Comparison of ENCODE assay signal across 9 cellular contexts in the genomic region with DNA sequence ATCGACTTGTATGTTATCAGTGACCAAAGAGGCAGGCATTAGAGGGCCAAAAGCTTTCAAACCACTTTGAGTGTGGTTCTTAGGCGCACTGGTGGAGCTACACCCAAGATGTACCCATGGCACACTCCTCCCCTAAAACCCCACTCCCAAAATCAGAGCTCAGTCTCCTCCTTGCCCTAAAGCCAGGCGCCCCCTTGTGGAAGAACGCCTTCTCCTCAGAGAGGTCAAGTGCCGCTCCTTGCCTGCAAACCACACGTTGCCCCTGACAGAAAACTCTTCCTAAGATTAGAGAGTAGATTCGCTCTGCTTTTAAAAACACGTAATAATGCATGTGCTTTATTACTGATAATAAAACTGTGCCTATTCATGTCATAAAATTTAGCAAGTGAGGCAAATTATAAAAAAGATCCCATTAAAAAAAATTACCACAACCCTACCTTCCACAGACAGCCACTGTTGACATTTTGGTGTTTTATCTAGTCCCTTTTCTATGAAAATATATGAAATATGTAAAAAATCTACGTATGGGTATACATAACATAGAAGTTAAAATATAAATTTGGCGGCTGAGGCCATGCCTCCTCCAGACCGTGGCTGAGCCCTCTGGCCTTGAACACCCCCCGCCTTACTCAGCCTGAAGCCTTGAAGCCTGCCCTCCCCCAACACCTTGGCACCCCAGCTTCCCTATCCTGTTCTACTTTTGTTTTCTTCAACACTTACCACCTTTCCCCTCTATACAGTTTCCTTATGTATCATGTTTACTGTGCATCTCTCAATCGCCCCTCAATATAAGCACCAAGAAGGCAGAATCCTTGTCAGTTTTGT. TPM values are rescaled to one million over a fixed set of nuclear protein-coding genes. Genes with fewer than 3 reads are reported as not detected.
DNase-seq lines count a peak whose midpoint lies in the region; ATAC-seq and TF ChIP-seq lines count a peak whose summit lies in the region.
"Had no signal": no experiment of that assay in that cellular context is flagged by ENCODE, and none has a peak within 500 bp of the region (broad histone marks: within the 10 kb centered on the region; RNA-seq: fewer than 3 reads in every experiment).

No MANE protein-coding gene starts in this region.

- TF ChIP-seq EP300 in gastroesophageal sphincter (IDR thresholded peaks at IDR 0.05) (no peak), ovary (IDR thresholded peaks at IDR 0.05) (no peak), tibial nerve (IDR thresholded peaks at IDR 0.05) (no peak)

- ATAC-seq in HG03354 (IDR thresholded peaks at IDR 0.05; ENCODE audit: poor library complexity, severe bottlenecking, unreplicated experiment) = peak; percentile 49
- peak; percentile 67 for ATAC-seq in gastroesophageal sphincter
- ATAC-seq in HG02763 (IDR thresholded peaks at IDR 0.05; ENCODE audit: unreplicated experiment) = no peak

- 46 to 58% methylated on average over 7 to 11 of the region's 13 CpGs for WGBS in gastroesophageal sphincter (ENCODE audit: low coverage in 1 of 2), 2 donors
- 47 to 49% (median 49%) methylated on average over 13 of the region's 13 CpGs for WGBS in ovary, 3 donors
- WGBS in tibial nerve, 2 donors = 44 to 46% methylated on average over 13 of the region's 13 CpGs

- no peak for TF ChIP-seq POLR2A in gastroesophageal sphincter (IDR thresholded peaks at IDR 0.05)
- no peak for TF ChIP-seq POLR2A in ovary (IDR thresholded peaks at IDR 0.05)
- TF ChIP-seq POLR2A in tibial nerve (IDR thresholded peaks at IDR 0.05) = no peak

- H3K9me3 ChIP-seq in SJCRH30 (replicated peaks) (no peaks in the 10 kb centered on the region), gastroesophageal sphincter (no peaks in the 10 kb centered on the region), ovary (no peaks in the 10 kb centered on the region), tibial nerve (no peaks in the 10 kb centered on the region)

- H3K27me3 ChIP-seq in SJCRH30 (no peaks in the 10 kb centered on the region), gastroesophageal sphincter (no peaks in the 10 kb centered on the region), ovary (no peaks in the 10 kb centered on the region), tibial nerve (no peaks in the 10 kb centered on the region)

- H3K36me3 ChIP-seq in SJCRH30 (no peaks in the 10 kb centered on the region), gastroesophageal sphincter (no peaks in the 10 kb centered on the region), ovary (no peaks in the 10 kb centered on the region), tibial nerve (no peaks in the 10 kb centered on the region)

- H3K4me1 ChIP-seq in SJCRH30 = peaks cover 4% of the 10 kb centered on the region; the same call in 1 of the 2 replicates
- no peaks in the 10 kb centered on the region for H3K4me1 ChIP-seq in gastroesophageal sphincter
- no peaks in the 10 kb centered on the region for H3K4me1 ChIP-seq in ovary (ENCODE audit: insufficient read depth)
- H3K4me1 ChIP-seq in tibial nerve = no peaks in the 10 kb centered on the region

- no peak overlapping the region for H3K27ac ChIP-seq in SJCRH30
- H3K27ac ChIP-seq in gastroesophageal sphincter = no peak overlapping the region
- no peak overlapping the region for H3K27ac ChIP-seq in ovary
- H3K27ac ChIP-seq in tibial nerve = no peak overlapping the region

- no peak overlapping the region for H3K4me3 ChIP-seq in SJCRH30
- no peak overlapping the region for H3K4me3 ChIP-seq in gastroesophageal sphincter
- no peak overlapping the region for H3K4me3 ChIP-seq in ovary
- no peak overlapping the region for H3K4me3 ChIP-seq in tibial nerve

- DNase-seq in COLO668 (lab: John Stamatoyannopoulos, UW; ENCODE audit: unreplicated experiment) (peak; percentile 83), SJCRH30 (peak; percentile 78 to 82), ovary (peak; percentile 62 to 77 (median 74)), tibial nerve (ENCODE audit: low spot score in 2 of 2) (peak; percentile 66 to 90)
- peak; percentile 93 for DNase-seq in activated effector memory CD4-positive, alpha-beta T cell treated with anti-CD3 and anti-CD28 coated beads, Interleukin-2, amount 50 U/mL, for 16 hours

- intact Hi-C loops in ovary (cut with DNase I) = loop anchor here in 1 of 4 donors (10.0 kb wide), 1 partner anchor 114 kb away; no protein-coding TSS in a partner anchor

- TF ChIP-seq CTCF in gastroesophageal sphincter (IDR thresholded peaks at IDR 0.05) = peak; percentile 69 to 85 (median 76)
- TF ChIP-seq CTCF in ovary (IDR thresholded peaks at IDR 0.05) = peak in 2 of 3 donors; percentile 13 to 21
- peak; percentile 63 to 83 (median 76) for TF ChIP-seq CTCF in tibial nerve (IDR thresholded peaks at IDR 0.05)

RNA-seq across cellular contexts. Expression of a gene that starts 33.5 kb away (rescaled TPM):
- total RNA-seq in SJCRH30 (2014; rRNA removed; shearing (Covaris generic)) = 0.38 and 0.51 TPM in 2 replicates
- total RNA-seq in gastroesophageal sphincter = under 1 TPM in 1 of 4 donors, not detected in 3; 0.54 TPM
- total RNA-seq in ovary = 1 to 10 TPM in 1 of 7 donors, under 1 TPM in 3, not detected in 3; 0.23 to 1.3 (median 0.30) TPM
- under 1 TPM; 0.22 to 0.60 TPM for polyA plus RNA-seq in ovary
- total RNA-seq in tibial nerve = not detected
- total RNA-seq: T-helper 1 cell treated with Interleukin-12 subunit alpha and Interleukin-12 subunit beta and Interleukin-4 antibody, amounts not matched to agents 30 ng/mL and 1 ng/mL, for 36 hours had no signal

Comparison
In these comparisons a context has a peak if more than half of its experiments do, and no peak if none do; other contexts are left out.
1. CTCF ChIP-seq: peak in every context shown above with its lines; median percentile 76 in gastroesophageal sphincter; 76 in tibial nerve; 17 in ovary.